In the genomic region with DNA sequence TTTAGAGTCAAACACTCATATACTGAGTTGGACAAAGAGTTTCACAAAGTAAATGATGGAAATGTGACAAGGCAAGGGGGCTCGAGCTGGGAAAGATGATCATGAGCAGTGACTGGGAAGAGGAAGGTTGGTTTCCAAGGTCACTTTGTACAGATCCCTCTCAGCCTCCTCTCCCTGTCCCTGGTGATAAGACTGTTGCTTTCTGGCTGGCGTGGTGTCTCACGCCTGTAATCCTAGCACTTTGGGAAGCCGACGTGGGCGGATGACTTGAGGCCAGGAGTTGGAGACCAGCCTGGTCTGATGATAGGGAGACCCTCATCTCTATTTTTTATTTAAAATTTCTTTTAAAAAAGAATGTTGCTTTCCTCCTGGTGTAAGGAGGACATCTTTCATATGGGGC, we compare ENCODE assay signal across 2 cellular contexts.
TF ChIP-seq lines count a peak whose summit lies in the region.

No MANE protein-coding gene starts in this region.

TF ChIP-seq in IMR-90, 13 proteins besides CTCF, POLR2A, EP300 and RAD21:
- no peak for TF ChIP-seq FOS (IDR thresholded peaks at IDR 0.05; ENCODE audit: low read depth, low read length)
- TF ChIP-seq NFE2L2 (IDR thresholded peaks at IDR 0.05; ENCODE audit: low read depth, low read length), result no peak
- no peak for TF ChIP-seq SMC3 (IDR thresholded peaks at IDR 0.05; ENCODE audit: low read depth, low read length)
- no peak for TF ChIP-seq MAFK (IDR thresholded peaks at IDR 0.05; ENCODE audit: low read depth, low read length)
- TF ChIP-seq, protein P1, sequence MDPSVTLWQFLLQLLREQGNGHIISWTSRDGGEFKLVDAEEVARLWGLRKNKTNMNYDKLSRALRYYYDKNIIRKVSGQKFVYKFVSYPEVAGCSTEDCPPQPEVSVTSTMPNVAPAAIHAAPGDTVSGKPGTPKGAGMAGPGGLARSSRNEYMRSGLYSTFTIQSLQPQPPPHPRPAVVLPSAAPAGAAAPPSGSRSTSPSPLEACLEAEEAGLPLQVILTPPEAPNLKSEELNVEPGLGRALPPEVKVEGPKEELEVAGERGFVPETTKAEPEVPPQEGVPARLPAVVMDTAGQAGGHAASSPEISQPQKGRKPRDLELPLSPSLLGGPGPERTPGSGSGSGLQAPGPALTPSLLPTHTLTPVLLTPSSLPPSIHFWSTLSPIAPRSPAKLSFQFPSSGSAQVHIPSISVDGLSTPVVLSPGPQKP (IDR thresholded peaks at IDR 0.05; ENCODE audit: borderline replicate concordance, low read depth, low read length), result no peak
- no peak for TF ChIP-seq RCOR1 (IDR thresholded peaks at IDR 0.05; ENCODE audit: insufficient replicate concordance, low read length)

TF ChIP-seq in K562, 482 proteins besides CTCF, POLR2A, EP300 and RAD21:
- no peak for TF ChIP-seq ZNF561 (CRISPR knock-in tag; conservative IDR thresholded peaks at IDR 0.05)
- peak; percentile 10; the same call in 1 of the 2 replicates for TF ChIP-seq RFX1 (IDR thresholded peaks at IDR 0.05)
- TF ChIP-seq ZNF274 (IDR thresholded peaks at IDR 0.05; ENCODE audit: borderline replicate concordance, low read depth, low read length), result no peak
- peak; percentile 45; the same call in 1 of the 2 replicates for TF ChIP-seq CBFA2T3 (IDR thresholded peaks at IDR 0.05)
- no peak for TF ChIP-seq HDGF (IDR thresholded peaks at IDR 0.05)
- TF ChIP-seq ZNF347 (CRISPR knock-in tag; IDR thresholded peaks at IDR 0.05; ENCODE audit: low read depth), result no peak
- TF ChIP-seq, protein P2, sequence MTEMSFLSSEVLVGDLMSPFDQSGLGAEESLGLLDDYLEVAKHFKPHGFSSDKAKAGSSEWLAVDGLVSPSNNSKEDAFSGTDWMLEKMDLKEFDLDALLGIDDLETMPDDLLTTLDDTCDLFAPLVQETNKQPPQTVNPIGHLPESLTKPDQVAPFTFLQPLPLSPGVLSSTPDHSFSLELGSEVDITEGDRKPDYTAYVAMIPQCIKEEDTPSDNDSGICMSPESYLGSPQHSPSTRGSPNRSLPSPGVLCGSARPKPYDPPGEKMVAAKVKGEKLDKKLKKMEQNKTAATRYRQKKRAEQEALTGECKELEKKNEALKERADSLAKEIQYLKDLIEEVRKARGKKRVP (CRISPR knock-in tag; IDR thresholded peaks at IDR 0.05), result no peak
- TF ChIP-seq, protein P3, sequence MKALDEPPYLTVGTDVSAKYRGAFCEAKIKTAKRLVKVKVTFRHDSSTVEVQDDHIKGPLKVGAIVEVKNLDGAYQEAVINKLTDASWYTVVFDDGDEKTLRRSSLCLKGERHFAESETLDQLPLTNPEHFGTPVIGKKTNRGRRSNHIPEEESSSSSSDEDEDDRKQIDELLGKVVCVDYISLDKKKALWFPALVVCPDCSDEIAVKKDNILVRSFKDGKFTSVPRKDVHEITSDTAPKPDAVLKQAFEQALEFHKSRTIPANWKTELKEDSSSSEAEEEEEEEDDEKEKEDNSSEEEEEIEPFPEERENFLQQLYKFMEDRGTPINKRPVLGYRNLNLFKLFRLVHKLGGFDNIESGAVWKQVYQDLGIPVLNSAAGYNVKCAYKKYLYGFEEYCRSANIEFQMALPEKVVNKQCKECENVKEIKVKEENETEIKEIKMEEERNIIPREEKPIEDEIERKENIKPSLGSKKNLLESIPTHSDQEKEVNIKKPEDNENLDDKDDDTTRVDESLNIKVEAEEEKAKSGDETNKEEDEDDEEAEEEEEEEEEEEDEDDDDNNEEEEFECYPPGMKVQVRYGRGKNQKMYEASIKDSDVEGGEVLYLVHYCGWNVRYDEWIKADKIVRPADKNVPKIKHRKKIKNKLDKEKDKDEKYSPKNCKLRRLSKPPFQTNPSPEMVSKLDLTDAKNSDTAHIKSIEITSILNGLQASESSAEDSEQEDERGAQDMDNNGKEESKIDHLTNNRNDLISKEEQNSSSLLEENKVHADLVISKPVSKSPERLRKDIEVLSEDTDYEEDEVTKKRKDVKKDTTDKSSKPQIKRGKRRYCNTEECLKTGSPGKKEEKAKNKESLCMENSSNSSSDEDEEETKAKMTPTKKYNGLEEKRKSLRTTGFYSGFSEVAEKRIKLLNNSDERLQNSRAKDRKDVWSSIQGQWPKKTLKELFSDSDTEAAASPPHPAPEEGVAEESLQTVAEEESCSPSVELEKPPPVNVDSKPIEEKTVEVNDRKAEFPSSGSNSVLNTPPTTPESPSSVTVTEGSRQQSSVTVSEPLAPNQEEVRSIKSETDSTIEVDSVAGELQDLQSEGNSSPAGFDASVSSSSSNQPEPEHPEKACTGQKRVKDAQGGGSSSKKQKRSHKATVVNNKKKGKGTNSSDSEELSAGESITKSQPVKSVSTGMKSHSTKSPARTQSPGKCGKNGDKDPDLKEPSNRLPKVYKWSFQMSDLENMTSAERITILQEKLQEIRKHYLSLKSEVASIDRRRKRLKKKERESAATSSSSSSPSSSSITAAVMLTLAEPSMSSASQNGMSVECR (CRISPR knock-in tag; IDR thresholded peaks at IDR 0.05), result no peak
- TF ChIP-seq HOXB6 (CRISPR knock-in tag; IDR thresholded peaks at IDR 0.05; ENCODE audit: borderline replicate concordance), result no peak
- TF ChIP-seq MED1 (CRISPR knock-in tag; IDR thresholded peaks at IDR 0.05; ENCODE audit: borderline replicate concordance), result no peak
- 0 out of 2 replicates have a peak, but pooled peaks have one; percentile 14 for TF ChIP-seq JUND (IDR thresholded peaks at IDR 0.05; ENCODE audit: borderline replicate concordance, low read depth, low read length)
- no peak; the same call in 2 of the 3 replicates for TF ChIP-seq JUND (tag; IDR thresholded peaks at IDR 0.05; ENCODE audit: borderline replicate concordance, low read depth, low read length)
- TF ChIP-seq DPF2 (IDR thresholded peaks at IDR 0.05), result 0 out of 2 replicates have a peak, but pooled peaks have one; percentile 40
- TF ChIP-seq, protein P4, sequence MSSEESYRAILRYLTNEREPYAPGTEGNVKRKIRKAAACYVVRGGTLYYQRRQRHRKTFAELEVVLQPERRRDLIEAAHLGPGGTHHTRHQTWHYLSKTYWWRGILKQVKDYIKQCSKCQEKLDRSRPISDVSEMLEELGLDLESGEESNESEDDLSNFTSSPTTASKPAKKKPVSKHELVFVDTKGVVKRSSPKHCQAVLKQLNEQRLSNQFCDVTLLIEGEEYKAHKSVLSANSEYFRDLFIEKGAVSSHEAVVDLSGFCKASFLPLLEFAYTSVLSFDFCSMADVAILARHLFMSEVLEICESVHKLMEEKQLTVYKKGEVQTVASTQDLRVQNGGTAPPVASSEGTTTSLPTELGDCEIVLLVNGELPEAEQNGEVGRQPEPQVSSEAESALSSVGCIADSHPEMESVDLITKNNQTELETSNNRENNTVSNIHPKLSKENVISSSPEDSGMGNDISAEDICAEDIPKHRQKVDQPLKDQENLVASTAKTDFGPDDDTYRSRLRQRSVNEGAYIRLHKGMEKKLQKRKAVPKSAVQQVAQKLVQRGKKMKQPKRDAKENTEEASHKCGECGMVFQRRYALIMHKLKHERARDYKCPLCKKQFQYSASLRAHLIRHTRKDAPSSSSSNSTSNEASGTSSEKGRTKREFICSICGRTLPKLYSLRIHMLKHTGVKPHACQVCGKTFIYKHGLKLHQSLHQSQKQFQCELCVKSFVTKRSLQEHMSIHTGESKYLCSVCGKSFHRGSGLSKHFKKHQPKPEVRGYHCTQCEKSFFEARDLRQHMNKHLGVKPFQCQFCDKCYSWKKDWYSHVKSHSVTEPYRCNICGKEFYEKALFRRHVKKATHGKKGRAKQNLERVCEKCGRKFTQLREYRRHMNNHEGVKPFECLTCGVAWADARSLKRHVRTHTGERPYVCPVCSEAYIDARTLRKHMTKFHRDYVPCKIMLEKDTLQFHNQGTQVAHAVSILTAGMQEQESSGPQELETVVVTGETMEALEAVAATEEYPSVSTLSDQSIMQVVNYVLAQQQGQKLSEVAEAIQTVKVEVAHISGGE (CRISPR knock-in tag; IDR thresholded peaks at IDR 0.05), result no peak
- peak in 1 of 2 experiments; percentile 41; a peak in 1 of 4 replicates for TF ChIP-seq RCOR1 (IDR thresholded peaks at IDR 0.05; ENCODE audit: borderline replicate concordance in 1 of 2, low read depth in 2 of 2, low read length in 2 of 2)
- TF ChIP-seq, protein P5, sequence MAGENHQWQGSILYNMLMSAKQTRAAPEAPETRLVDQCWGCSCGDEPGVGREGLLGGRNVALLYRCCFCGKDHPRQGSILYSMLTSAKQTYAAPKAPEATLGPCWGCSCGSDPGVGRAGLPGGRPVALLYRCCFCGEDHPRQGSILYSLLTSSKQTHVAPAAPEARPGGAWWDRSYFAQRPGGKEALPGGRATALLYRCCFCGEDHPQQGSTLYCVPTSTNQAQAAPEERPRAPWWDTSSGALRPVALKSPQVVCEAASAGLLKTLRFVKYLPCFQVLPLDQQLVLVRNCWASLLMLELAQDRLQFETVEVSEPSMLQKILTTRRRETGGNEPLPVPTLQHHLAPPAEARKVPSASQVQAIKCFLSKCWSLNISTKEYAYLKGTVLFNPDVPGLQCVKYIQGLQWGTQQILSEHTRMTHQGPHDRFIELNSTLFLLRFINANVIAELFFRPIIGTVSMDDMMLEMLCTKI (IDR thresholded peaks at IDR 0.05; ENCODE audit: partially characterized antibody), result no peak
- TF ChIP-seq, protein P6, sequence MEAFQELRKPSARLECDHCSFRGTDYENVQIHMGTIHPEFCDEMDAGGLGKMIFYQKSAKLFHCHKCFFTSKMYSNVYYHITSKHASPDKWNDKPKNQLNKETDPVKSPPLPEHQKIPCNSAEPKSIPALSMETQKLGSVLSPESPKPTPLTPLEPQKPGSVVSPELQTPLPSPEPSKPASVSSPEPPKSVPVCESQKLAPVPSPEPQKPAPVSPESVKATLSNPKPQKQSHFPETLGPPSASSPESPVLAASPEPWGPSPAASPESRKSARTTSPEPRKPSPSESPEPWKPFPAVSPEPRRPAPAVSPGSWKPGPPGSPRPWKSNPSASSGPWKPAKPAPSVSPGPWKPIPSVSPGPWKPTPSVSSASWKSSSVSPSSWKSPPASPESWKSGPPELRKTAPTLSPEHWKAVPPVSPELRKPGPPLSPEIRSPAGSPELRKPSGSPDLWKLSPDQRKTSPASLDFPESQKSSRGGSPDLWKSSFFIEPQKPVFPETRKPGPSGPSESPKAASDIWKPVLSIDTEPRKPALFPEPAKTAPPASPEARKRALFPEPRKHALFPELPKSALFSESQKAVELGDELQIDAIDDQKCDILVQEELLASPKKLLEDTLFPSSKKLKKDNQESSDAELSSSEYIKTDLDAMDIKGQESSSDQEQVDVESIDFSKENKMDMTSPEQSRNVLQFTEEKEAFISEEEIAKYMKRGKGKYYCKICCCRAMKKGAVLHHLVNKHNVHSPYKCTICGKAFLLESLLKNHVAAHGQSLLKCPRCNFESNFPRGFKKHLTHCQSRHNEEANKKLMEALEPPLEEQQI (IDR thresholded peaks at IDR 0.05), result no peak
- peak; percentile 82 for TF ChIP-seq CTBP1 (IDR thresholded peaks at IDR 0.05; ENCODE audit: borderline replicate concordance)
- TF ChIP-seq JUNB (CRISPR knock-in tag; conservative IDR thresholded peaks at IDR 0.05), result no peak
- TF ChIP-seq ARID1B (IDR thresholded peaks at IDR 0.05), result peak; percentile 29
- no peak for TF ChIP-seq PML (IDR thresholded peaks at IDR 0.05; ENCODE audit: low read length)
- TF ChIP-seq ZC3H8 (IDR thresholded peaks at IDR 0.05), result no peak
- peak; percentile 88 for TF ChIP-seq EGR1 (conservative IDR thresholded peaks at IDR 0.05)
- TF ChIP-seq ZNF41 (CRISPR knock-in tag; conservative IDR thresholded peaks at IDR 0.05), result no peak
- TF ChIP-seq HNRNPLL (IDR thresholded peaks at IDR 0.05; ENCODE audit: low read depth, low read length, poor library complexity, severe bottlenecking), result no peak
- no peak for TF ChIP-seq ZNF79 (CRISPR knock-in tag; IDR thresholded peaks at IDR 0.05; ENCODE audit: low read depth)
- TF ChIP-seq, protein P7, sequence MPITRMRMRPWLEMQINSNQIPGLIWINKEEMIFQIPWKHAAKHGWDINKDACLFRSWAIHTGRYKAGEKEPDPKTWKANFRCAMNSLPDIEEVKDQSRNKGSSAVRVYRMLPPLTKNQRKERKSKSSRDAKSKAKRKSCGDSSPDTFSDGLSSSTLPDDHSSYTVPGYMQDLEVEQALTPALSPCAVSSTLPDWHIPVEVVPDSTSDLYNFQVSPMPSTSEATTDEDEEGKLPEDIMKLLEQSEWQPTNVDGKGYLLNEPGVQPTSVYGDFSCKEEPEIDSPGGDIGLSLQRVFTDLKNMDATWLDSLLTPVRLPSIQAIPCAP (CRISPR knock-in tag; IDR thresholded peaks at IDR 0.05; ENCODE audit: borderline replicate concordance), result no peak
- TF ChIP-seq KAT2B (IDR thresholded peaks at IDR 0.05; ENCODE audit: low read depth, low read length), result no peak
- 0 out of 2 replicates have a peak, but pooled peaks have one; percentile 24 for TF ChIP-seq SMARCA4 (IDR thresholded peaks at IDR 0.05)
- TF ChIP-seq ESRRA (IDR thresholded peaks at IDR 0.05; ENCODE audit: borderline replicate concordance, low read depth), result peak; percentile 93
- TF ChIP-seq, protein P8, sequence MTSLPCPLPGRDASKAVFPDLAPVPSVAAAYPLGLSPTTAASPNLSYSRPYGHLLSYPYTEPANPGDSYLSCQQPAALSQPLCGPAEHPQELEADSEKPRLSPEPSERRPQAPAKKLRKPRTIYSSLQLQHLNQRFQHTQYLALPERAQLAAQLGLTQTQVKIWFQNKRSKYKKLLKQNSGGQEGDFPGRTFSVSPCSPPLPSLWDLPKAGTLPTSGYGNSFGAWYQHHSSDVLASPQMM (CRISPR knock-in tag; IDR thresholded peaks at IDR 0.05), result no peak
